Comparison of ENCODE assay signal across 8 cellular contexts in the genomic region with DNA sequence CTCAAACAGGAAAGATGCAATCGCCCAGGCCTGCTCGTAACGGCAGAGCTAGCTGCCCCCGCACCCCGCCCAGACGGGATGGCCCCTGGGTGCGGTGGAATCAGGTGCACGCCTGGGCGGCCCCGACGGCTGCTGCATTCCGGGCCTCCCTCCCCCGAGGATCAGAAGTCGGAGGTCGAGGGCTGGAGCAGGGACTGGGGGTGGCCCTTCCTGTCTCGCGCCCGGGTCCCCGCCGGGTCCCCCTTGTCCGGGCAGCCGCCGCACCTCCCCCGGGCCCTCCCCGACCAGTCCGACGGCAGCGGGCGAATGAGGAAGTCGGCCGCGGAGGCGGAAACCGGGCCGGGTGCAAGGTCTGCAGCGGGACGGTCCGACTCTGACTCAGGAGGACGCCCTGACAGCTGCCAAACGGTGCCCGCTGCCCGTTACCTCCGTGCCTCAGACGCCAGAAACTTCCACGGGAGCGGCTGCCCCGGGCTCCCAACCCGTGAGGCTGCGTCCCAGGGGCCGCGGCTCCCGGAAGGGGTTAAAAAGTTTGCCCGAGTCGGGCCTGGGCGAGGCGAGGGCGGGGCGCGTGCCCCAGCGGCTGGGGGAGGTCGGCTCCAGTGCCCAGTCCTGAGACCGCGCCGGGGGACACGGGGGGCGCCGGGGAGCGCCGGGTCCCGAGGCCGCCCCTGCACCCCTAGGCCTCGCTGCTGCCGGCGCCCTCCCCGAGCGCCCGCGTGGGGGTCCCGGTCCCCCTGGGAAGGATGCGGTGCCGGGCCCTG. TPM values are rescaled to one million over a fixed set of nuclear protein-coding genes. Genes with fewer than 3 reads are reported as not detected.
DNase-seq lines count a peak whose midpoint lies in the region; ATAC-seq and TF ChIP-seq lines count a peak whose summit lies in the region.

No MANE protein-coding gene starts in this region.

- H3K9me3 ChIP-seq in PC-3 (ENCODE audit: low read length) = no peaks in the 10 kb centered on the region

- H3K4me3 Mint-ChIP-seq in brain = peak overlapping the region; percentile 87 to 95 (median 94)

- H3K27ac Mint-ChIP-seq in brain = peak overlapping the region; percentile 74 to 97 (median 89)

- CTCF ChIA-PET in PC-3 (lab: Charles Lee) = no interaction called here

- peak overlapping the region; percentile 86 for H3K9ac ChIP-seq in PC-3 (ENCODE audit: low read length)

- H3K9me2 ChIP-seq in PC-3 (replicated peaks; ENCODE audit: low read length) = no peaks in the 10 kb centered on the region

- intact Hi-C loops in PC-3 (cut with micrococcal nuclease) = loop anchor here (1.0 to 5.0 kb wide), 5 partner anchors 23 to 85 kb away; no protein-coding TSS in a partner anchor

- H3K36me3 ChIP-seq in PC-3 (ENCODE audit: low read depth, low read length) (peaks cover 7% of the 10 kb centered on the region), kidney epithelial cell (ENCODE audit: control insufficient read depth, insufficient read depth, low read length) (no peaks in the 10 kb centered on the region)

- peaks cover 16% of the 10 kb centered on the region for H3K36me3 Mint-ChIP-seq in brain

- H4K20me1 ChIP-seq in PC-3 (ENCODE audit: low read length) = peaks cover 31% of the 10 kb centered on the region

- BruUV-seq in PC-3 (replicated peaks; lab: Mats Ljungman, UMichigan) = no TSS peak

- DNase-seq in GM13976 (ENCODE audit: low spot score) (peak; percentile 66), PC-3 (no peak), kidney epithelial cell (ENCODE audit: low read depth) (no peak), SHP77 (lab: John Stamatoyannopoulos, UW) (no peak)
- peak; percentile 64 to 68 for DNase-seq in stimulated activated CD4-positive, alpha-beta T cell treated with anti-CD3 and anti-CD28 coated beads, Interleukin-2, amount 100 ng/mL, for 24 hours

- H3K9me3 Mint-ChIP-seq in brain = no peaks in the 10 kb centered on the region

- H2AFZ ChIP-seq in PC-3 (ENCODE audit: low read length) = no peak overlapping the region

- H3K4me3 ChIP-seq in PC-3 (ENCODE audit: low read length) (peak overlapping the region; percentile 88), kidney epithelial cell (ENCODE audit: low read depth, low read length) (peak overlapping the region; percentile 85)

- peaks cover 38% of the 10 kb centered on the region for H3K4me1 Mint-ChIP-seq in brain

- peak overlapping the region; percentile 90 for H3K27ac ChIP-seq in PC-3 (ENCODE audit: low read length)

- POLR2A ChIA-PET in PC-3 (lab: Charles Lee; ENCODE audit: unreplicated experiment) = no interaction called here

- peaks cover 25% of the 10 kb centered on the region for H3K4me1 ChIP-seq in PC-3 (ENCODE audit: insufficient read depth, low read length)

- peaks cover 61% of the 10 kb centered on the region for H3K79me2 ChIP-seq in PC-3 (ENCODE audit: low read length)

- H3K27me3 Mint-ChIP-seq in brain = peaks cover 3% of the 10 kb centered on the region

- no peaks in the 10 kb centered on the region for H3F3A ChIP-seq in PC-3 (ENCODE audit: low read length, unreplicated experiment)

- peak overlapping the region; percentile 81 for H3K4me2 ChIP-seq in PC-3 (ENCODE audit: low read length)

- no peak for TF ChIP-seq CTCF in GM13976 (IDR thresholded peaks at IDR 0.05; ENCODE audit: borderline replicate concordance, control extremely low read depth, extremely low read depth, insufficient read depth, missing control alignments)
- no peak for TF ChIP-seq CTCF in PC-3 (conservative IDR thresholded peaks at IDR 0.05; ENCODE audit: low read depth, low read length)
- TF ChIP-seq CTCF in brain (conservative IDR thresholded peaks at IDR 0.05) = no peak
- TF ChIP-seq CTCF in kidney epithelial cell (IDR thresholded peaks at IDR 0.05; ENCODE audit: insufficient read depth, low read length, poor library complexity, severe bottlenecking) = no peak

- ATAC-seq in HG02610 (IDR thresholded peaks at IDR 0.05; ENCODE audit: unreplicated experiment) (peak; percentile 9), PC-3 (no peak), GM19351 (IDR thresholded peaks at IDR 0.05; ENCODE audit: unreplicated experiment) (no peak)

- in situ Hi-C loops in GM13976 (cut with MboI; ENCODE audit: low sequenced_read_pairs, unreplicated experiment) = no loop called here

- no peaks in the 10 kb centered on the region for H3K27me3 ChIP-seq in PC-3 (ENCODE audit: low read length)
- H3K27me3 ChIP-seq in kidney epithelial cell (ENCODE audit: control insufficient read depth, insufficient read depth, low read length) = no peaks in the 10 kb centered on the region

RNA-seq across cellular contexts. Expression of a gene that starts 0.7 kb away (rescaled TPM):
- total RNA-seq in PC-3 (2014; rRNA removed) = 357 and 546 TPM in 2 replicates
- 236 TPM for polyA plus RNA-seq in brain (ENCODE audit: insufficient read depth, low read depth, low replicate concordance)
- total RNA-seq in kidney epithelial cell = 1,580 and 1,647 TPM in 2 replicates

Comparison
In these comparisons a context has a peak if more than half of its experiments do, and no peak if none do; other contexts are left out.
1. DNase-seq: peak in GM13976 (single experiment) and stimulated activated CD4-positive, alpha-beta T cell treated with anti-CD3 and anti-CD28 coated beads, Interleukin-2, amount 100 ng/mL, for 24 hours (2 of 2); none in PC-3 (single experiment), kidney epithelial cell (single experiment) and SHP77 (0 of 2).